2 cellular contexts compared by ENCODE assay signal in genomic region chr1:225811622-225812487, GRCh38.
A peak's percentile ranks its signal among the peaks of the same experiment; 100 is the strongest.
TF ChIP-seq lines count a peak whose summit lies in the region.

No MANE protein-coding gene starts in this region.

TF ChIP-seq in Ishikawa, 13 proteins besides CTCF, POLR2A, EP300 and RAD21 (continued from another document):
- TF ChIP-seq, protein P1, sequence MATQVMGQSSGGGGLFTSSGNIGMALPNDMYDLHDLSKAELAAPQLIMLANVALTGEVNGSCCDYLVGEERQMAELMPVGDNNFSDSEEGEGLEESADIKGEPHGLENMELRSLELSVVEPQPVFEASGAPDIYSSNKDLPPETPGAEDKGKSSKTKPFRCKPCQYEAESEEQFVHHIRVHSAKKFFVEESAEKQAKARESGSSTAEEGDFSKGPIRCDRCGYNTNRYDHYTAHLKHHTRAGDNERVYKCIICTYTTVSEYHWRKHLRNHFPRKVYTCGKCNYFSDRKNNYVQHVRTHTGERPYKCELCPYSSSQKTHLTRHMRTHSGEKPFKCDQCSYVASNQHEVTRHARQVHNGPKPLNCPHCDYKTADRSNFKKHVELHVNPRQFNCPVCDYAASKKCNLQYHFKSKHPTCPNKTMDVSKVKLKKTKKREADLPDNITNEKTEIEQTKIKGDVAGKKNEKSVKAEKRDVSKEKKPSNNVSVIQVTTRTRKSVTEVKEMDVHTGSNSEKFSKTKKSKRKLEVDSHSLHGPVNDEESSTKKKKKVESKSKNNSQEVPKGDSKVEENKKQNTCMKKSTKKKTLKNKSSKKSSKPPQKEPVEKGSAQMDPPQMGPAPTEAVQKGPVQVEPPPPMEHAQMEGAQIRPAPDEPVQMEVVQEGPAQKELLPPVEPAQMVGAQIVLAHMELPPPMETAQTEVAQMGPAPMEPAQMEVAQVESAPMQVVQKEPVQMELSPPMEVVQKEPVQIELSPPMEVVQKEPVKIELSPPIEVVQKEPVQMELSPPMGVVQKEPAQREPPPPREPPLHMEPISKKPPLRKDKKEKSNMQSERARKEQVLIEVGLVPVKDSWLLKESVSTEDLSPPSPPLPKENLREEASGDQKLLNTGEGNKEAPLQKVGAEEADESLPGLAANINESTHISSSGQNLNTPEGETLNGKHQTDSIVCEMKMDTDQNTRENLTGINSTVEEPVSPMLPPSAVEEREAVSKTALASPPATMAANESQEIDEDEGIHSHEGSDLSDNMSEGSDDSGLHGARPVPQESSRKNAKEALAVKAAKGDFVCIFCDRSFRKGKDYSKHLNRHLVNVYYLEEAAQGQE (IDR thresholded peaks at IDR 0.05; ENCODE audit: low read depth): no peak
- TF ChIP-seq TAF1 (IDR thresholded peaks at IDR 0.05; ENCODE audit: low read depth): no peak
- no peak for TF ChIP-seq CREB1 (IDR thresholded peaks at IDR 0.05; ENCODE audit: low read depth)
- TF ChIP-seq USF1 (IDR thresholded peaks at IDR 0.05): no peak
- TF ChIP-seq FOXM1 (IDR thresholded peaks at IDR 0.05; ENCODE audit: borderline replicate concordance, low read depth): no peak
- TF ChIP-seq CEBPB (IDR thresholded peaks at IDR 0.05): no peak
- TF ChIP-seq NFIC (IDR thresholded peaks at IDR 0.05): no peak
- no peak for TF ChIP-seq EGR1 (IDR thresholded peaks at IDR 0.05)

TF ChIP-seq in H1, 55 proteins besides CTCF, POLR2A, EP300 and RAD21 (continued from another document):
- TF ChIP-seq TCF12 (IDR thresholded peaks at IDR 0.05; ENCODE audit: low read depth, low read length) (no peak), SIN3A (conservative IDR thresholded peaks at IDR 0.05 in 1 of 2, IDR thresholded peaks at IDR 0.05 in 1 of 2; ENCODE audit: low read depth in 1 of 2, low read length in 2 of 2) (0 out of 4 replicates have a peak, but pooled peaks of 1 of the 2 experiments have one; percentile 22), HDAC2 (IDR thresholded peaks at IDR 0.05; ENCODE audit: borderline replicate concordance in 1 of 2, low read depth in 2 of 2, low read length in 2 of 2) (peak in 1 of 2 experiments; percentile 79; a peak in 1 of 4 replicates), CBX5 (IDR thresholded peaks at IDR 0.05; ENCODE audit: low read depth, low read length) (no peak), GABPA (IDR thresholded peaks at IDR 0.05; ENCODE audit: borderline replicate concordance, insufficient read depth, low read length) (0 out of 2 replicates have a peak, but pooled peaks have one; percentile 21), GTF2F1 (IDR thresholded peaks at IDR 0.05; ENCODE audit: borderline replicate concordance, low read depth, low read length) (no peak), EZH2 (IDR thresholded peaks at IDR 0.05; ENCODE audit: low read depth, low read length, severe bottlenecking) (no peak)
